Comparison of ENCODE assay signal across 1 cellular context in the genomic region with DNA sequence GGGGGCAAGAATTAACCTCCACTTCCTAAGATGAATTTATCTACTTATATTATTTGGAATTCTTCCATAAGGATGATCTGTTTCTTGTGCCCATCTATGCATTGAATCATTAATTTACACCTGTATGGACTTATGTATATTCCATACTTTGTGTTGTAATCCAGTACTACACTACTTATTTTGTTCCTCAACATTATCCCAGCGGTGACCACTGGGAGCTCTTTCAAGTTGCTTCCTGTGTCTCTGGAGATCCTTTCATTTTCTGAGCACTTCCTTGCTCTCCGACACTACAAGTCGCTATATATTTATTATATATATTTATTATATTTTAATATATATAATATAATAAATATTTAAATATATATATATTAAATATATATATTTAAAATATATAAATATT.
TF ChIP-seq lines count a peak whose summit lies in the region.

No MANE protein-coding gene starts in this region.

TF ChIP-seq in SK-N-SH treated with all-trans-retinoic acid at 6 μM for 48 hours, 23 proteins besides CTCF, POLR2A, EP300 and RAD21 (continued from another document):
- TF ChIP-seq ZFP3 (CRISPR knock-in tag; IDR thresholded peaks at IDR 0.05) (no peak), OSR1 (CRISPR knock-in tag; IDR thresholded peaks at IDR 0.05) (no peak), PPARA (CRISPR knock-in tag; IDR thresholded peaks at IDR 0.05; ENCODE audit: borderline replicate concordance) (no peak)
- TF ChIP-seq, protein P1, sequence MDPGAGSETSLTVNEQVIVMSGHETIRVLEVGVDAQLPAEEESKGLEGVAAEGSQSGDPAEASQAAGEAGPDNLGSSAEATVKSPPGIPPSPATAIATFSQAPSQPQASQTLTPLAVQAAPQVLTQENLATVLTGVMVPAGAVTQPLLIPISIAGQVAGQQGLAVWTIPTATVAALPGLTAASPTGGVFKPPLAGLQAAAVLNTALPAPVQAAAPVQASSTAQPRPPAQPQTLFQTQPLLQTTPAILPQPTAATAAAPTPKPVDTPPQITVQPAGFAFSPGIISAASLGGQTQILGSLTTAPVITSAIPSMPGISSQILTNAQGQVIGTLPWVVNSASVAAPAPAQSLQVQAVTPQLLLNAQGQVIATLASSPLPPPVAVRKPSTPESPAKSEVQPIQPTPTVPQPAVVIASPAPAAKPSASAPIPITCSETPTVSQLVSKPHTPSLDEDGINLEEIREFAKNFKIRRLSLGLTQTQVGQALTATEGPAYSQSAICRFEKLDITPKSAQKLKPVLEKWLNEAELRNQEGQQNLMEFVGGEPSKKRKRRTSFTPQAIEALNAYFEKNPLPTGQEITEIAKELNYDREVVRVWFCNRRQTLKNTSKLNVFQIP (CRISPR knock-in tag; IDR thresholded peaks at IDR 0.05; ENCODE audit: borderline replicate concordance, low read depth): no peak
- TF ChIP-seq, protein P2, sequence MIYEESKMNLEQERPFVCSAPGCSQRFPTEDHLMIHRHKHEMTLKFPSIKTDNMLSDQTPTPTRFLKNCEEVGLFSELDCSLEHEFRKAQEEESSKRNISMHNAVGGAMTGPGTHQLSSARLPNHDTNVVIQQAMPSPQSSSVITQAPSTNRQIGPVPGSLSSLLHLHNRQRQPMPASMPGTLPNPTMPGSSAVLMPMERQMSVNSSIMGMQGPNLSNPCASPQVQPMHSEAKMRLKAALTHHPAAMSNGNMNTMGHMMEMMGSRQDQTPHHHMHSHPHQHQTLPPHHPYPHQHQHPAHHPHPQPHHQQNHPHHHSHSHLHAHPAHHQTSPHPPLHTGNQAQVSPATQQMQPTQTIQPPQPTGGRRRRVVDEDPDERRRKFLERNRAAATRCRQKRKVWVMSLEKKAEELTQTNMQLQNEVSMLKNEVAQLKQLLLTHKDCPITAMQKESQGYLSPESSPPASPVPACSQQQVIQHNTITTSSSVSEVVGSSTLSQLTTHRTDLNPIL (CRISPR knock-in tag; IDR thresholded peaks at IDR 0.05; ENCODE audit: low read depth): no peak
